ENCODE assay signal across 14 cellular contexts in the genomic region with DNA sequence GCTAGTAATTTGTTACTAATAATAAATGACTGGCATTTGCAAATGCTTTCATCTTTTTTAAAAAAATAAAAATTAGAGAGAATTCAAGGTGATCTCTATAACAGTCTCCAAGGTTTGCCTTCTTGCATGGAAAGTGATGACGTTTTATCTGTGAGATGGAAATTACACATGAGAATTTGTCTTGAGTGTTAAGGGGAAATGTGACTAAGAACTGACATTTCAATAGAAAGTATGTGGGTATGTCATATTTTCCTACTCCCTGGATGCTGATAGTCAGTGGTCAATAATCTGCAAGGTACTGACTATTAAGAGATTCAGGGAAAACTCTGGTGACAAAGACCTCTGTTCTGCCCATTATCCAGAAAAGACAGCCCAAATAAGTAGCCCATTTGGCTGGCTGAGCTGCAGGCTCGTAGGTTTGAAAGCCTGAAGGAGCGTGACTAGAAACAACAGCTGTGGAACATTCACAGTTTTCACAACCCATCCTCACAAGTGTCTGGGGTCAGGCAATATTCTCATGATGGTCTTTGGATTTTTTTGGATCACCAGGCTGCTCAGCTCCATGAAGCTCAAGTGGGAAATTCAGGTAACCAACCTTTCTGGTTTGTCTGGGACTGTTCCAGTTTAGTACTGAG. TPM values are rescaled to one million over a fixed set of nuclear protein-coding genes. Genes with fewer than 3 reads are reported as not detected.
"Had no signal": no experiment of that assay in that cellular context is flagged by ENCODE, and none has a peak within 500 bp of the region (broad histone marks: within the 10 kb centered on the region; RNA-seq: fewer than 3 reads in every experiment).

No MANE protein-coding gene starts in this region.

- H3K4me1 Mint-ChIP-seq: natural killer cell had no signal

- H3K36me3 Mint-ChIP-seq: natural killer cell had no signal

- H3K9me3 Mint-ChIP-seq: dendritic cell treated with granulocyte-macrophage colony-stimulating factor and Interleukin-4, amounts not matched to agents 40 ng/mL and 50 ng/mL, for 4 days; effector memory CD8-positive, alpha-beta T cell; natural killer cell had no signal

- ATAC-seq: effector memory CD8-positive, alpha-beta T cell; gastrocnemius medialis; left lobe of liver; natural killer cell; sciatic nerve had no signal

- H3K27ac Mint-ChIP-seq: dendritic cell treated with granulocyte-macrophage colony-stimulating factor and Interleukin-4, amounts not matched to agents 40 ng/mL and 50 ng/mL, for 4 days; effector memory CD8-positive, alpha-beta T cell; natural killer cell had no signal

- DNase-seq: effector memory CD8-positive, alpha-beta T cell; gastrocnemius medialis; mammary epithelial cell; natural killer cell; posterior cingulate gyrus; small intestine; stimulated activated CD4-positive, alpha-beta T cell treated with anti-CD3 and anti-CD28 coated beads, Interleukin-12 subunit alpha, Interleukin-12 subunit beta, amount 100 ng/mL, for 4 hours; stomach; substantia nigra; trophoblast cell had no signal

- H3K4me3 Mint-ChIP-seq: dendritic cell treated with granulocyte-macrophage colony-stimulating factor and Interleukin-4, amounts not matched to agents 40 ng/mL and 50 ng/mL, for 4 days; effector memory CD8-positive, alpha-beta T cell; natural killer cell; neural crest cell had no signal

RNA-seq across cellular contexts. Expression of gene WSCD1, which starts 49.7 kb away (rescaled TPM):
- total RNA-seq: mammary epithelial cell had no signal
